ENCODE assay signal across 10 cellular contexts in the genomic region with DNA sequence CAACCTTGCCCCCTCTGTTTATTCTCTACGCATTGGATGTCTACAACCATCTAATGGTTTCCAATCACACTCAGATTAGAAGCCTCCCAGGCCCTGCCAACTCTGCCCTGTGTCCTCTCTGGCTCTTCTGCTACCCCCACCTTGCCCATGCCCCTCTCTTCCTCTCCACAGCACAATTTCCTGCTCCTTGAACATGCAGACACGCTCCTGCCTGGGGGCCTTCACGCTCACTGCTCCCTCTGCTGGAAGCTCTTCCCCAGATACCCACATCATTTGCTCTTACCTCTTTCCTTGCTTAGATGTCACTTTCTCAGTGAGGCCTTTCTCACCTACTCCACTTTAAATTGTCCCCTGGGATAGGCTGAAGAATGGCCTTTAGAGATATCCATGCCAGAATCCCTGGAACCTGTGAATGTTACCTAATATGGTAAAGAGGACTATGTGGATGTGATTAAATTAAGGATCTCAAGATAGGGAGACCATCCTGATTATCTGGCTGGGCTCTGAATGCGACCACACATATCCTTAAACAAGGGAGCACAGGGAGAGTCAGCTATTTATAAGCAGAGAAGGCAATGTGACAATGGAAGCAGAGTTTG. TPM values are rescaled to one million over a fixed set of nuclear protein-coding genes. Genes with fewer than 3 reads are reported as not detected.
DNase-seq lines count a peak whose midpoint lies in the region; FAIRE-seq and TF ChIP-seq lines count a peak whose summit lies in the region.
"Had no signal": no experiment of that assay in that cellular context is flagged by ENCODE, and none has a peak within 500 bp of the region (broad histone marks: within the 10 kb centered on the region; RNA-seq: fewer than 3 reads in every experiment).

No MANE protein-coding gene starts in this region.

- H3K27me3 ChIP-seq in H7 (ENCODE audit: control insufficient read depth, insufficient read depth, low read length), result no peaks in the 10 kb centered on the region; the same call in none of the 2 replicates
- H3K27me3 ChIP-seq in esophagus squamous epithelium, result no peaks in the 10 kb centered on the region
- H3K27me3 ChIP-seq: SJSA1 had no signal

- no peak for FAIRE-seq in frontal cortex (lab: Jason Lieb, UNC)

- H3K36me3 Mint-ChIP-seq in type B pancreatic cell, result no peaks in the 10 kb centered on the region
- H3K36me3 Mint-ChIP-seq: memory B cell had no signal

- H3K27ac ChIP-seq in esophagus squamous epithelium, result no peak overlapping the region
- H3K27ac ChIP-seq: SJSA1 had no signal

- no peak overlapping the region for H3K4me3 Mint-ChIP-seq in type B pancreatic cell
- H3K4me3 Mint-ChIP-seq: memory B cell had no signal

- peaks cover 7% of the 10 kb centered on the region for H3K9me3 Mint-ChIP-seq in type B pancreatic cell
- H3K9me3 Mint-ChIP-seq: memory B cell had no signal

- 63 to 64% methylated on average over 4 of the region's 4 CpGs for WGBS in esophagus squamous epithelium, 2 donors

- H3K9me3 ChIP-seq in esophagus squamous epithelium, result no peaks in the 10 kb centered on the region
- H3K9me3 ChIP-seq: SJSA1 had no signal

- H3K4me1 Mint-ChIP-seq in type B pancreatic cell (ENCODE audit: unreplicated experiment), result peaks cover 6% of the 10 kb centered on the region
- H3K4me1 Mint-ChIP-seq: memory B cell had no signal

- H3K4me3 ChIP-seq in H7 (ENCODE audit: insufficient read depth, low read depth, low read length), result no peak overlapping the region
- no peak overlapping the region for H3K4me3 ChIP-seq in esophagus squamous epithelium
- H3K4me3 ChIP-seq: SJSA1 had no signal

- no peak for TF ChIP-seq POLR2A in esophagus squamous epithelium (IDR thresholded peaks at IDR 0.05)

- H3K36me3 ChIP-seq in H7 (replicated peaks; ENCODE audit: control insufficient read depth, insufficient read depth, low read length) (no peaks in the 10 kb centered on the region), esophagus squamous epithelium (no peaks in the 10 kb centered on the region)
- H3K36me3 ChIP-seq: SJSA1 had no signal

- H3K27ac Mint-ChIP-seq in type B pancreatic cell, result no peak overlapping the region
- H3K27ac Mint-ChIP-seq: memory B cell had no signal

- peaks cover 6% of the 10 kb centered on the region for H3K27me3 Mint-ChIP-seq in type B pancreatic cell

- intact Hi-C loops in esophagus squamous epithelium (cut with DNase I), result no loop called here

- H3K4me1 ChIP-seq in esophagus squamous epithelium, result no peaks in the 10 kb centered on the region
- H3K4me1 ChIP-seq: SJSA1 had no signal

- DNase-seq in DMS 273 (lab: John Stamatoyannopoulos, UW; ENCODE audit: unreplicated experiment) (peak; percentile 76), H7 (peak; percentile 77), SK-MEL-5 (ENCODE audit: low read depth, low spot score) (peak; percentile 64), glomerular visceral epithelial cell (ENCODE audit: extremely low spot score) (peak; percentile 33), type B pancreatic cell (ENCODE audit: extremely low spot score, unreplicated experiment) (no peak), esophagus squamous epithelium (lab: John Stamatoyannopoulos, UW) (no peak), frontal cortex (ENCODE audit: low spot score in 2 of 2) (no peak), foreskin melanocyte (no peak)

- TF ChIP-seq CTCF in type B pancreatic cell (conservative IDR thresholded peaks at IDR 0.05) (peak; percentile 75), esophagus squamous epithelium (IDR thresholded peaks at IDR 0.05) (peak in 2 of 6 experiments; percentile 28 to 47)

- in situ Hi-C loops in SK-MEL-5 (cut with HindIII; ENCODE audit: low pct_unique_long_range_greater_than_20kb, low sequenced_read_pairs), result no loop called here

RNA-seq across cellular contexts. Expression of a gene that starts 9.9 kb away (rescaled TPM):
- 0.07 TPM in 1 of 2 replicates, not detected in the other for total RNA-seq in H7 (2014; rRNA removed; shearing (Covaris generic))
- total RNA-seq in SK-MEL-5 (2014; rRNA removed; shearing (Covaris generic)), result not detected in 2 replicates
- not detected in 2 replicates for polyA plus RNA-seq in SK-MEL-5 (2015; cell fraction: cytosol; rRNA removed)
- not detected in 2 replicates for polyA plus RNA-seq in SK-MEL-5 (2015; cell fraction: nucleus; rRNA removed)
- total RNA-seq in type B pancreatic cell (ENCODE audit: low replicate concordance) (0.43 and 0.58 TPM in 2 replicates), esophagus squamous epithelium (1 to 10 TPM in 1 of 4 donors, under 1 TPM in 1, not detected in 2; 0.19 to 1.2 TPM), frontal cortex (0.41 TPM)

Comparison
In these comparisons a context has a peak if more than half of its experiments do, and no peak if none do; other contexts are left out.
1. DNase-seq: peak in DMS 273 (single experiment), H7 (single experiment), SK-MEL-5 (single experiment) and glomerular visceral epithelial cell (single experiment); none in type B pancreatic cell (single experiment), esophagus squamous epithelium (single experiment), frontal cortex (0 of 2) and foreskin melanocyte (single experiment).